1 cellular context compared by ENCODE assay signal in the genomic region with DNA sequence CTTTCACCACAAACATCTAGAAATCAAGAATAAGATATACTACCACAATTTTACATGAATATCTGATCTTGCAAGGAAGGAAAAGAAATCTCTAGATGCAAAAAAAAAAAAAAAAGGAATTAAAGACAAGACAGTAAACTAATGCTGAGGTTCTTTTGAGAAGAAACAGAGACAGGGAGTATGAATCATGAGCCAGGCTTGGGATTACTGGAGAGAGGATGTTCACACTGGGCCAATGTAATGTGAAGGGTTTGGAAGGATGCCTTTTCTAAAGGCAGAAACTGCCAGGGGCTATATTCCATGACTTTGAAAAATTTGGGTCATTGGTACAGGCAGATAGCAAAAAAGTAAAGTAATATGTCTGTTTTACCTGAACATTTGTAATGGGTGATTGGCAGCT.
TF ChIP-seq lines count a peak whose summit lies in the region.

No MANE protein-coding gene starts in this region.

TF ChIP-seq in IMR-90, 13 proteins besides CTCF, POLR2A, EP300 and RAD21:
- TF ChIP-seq MAFK (IDR thresholded peaks at IDR 0.05; ENCODE audit: low read depth, low read length) (no peak), MAZ (IDR thresholded peaks at IDR 0.05; ENCODE audit: borderline replicate concordance, low read depth, low read length) (no peak), SMC3 (IDR thresholded peaks at IDR 0.05; ENCODE audit: low read depth, low read length) (no peak), MXI1 (IDR thresholded peaks at IDR 0.05; ENCODE audit: borderline replicate concordance, low read depth, low read length) (no peak), NFE2L2 (IDR thresholded peaks at IDR 0.05; ENCODE audit: low read depth, low read length) (no peak), CEBPB (IDR thresholded peaks at IDR 0.05; ENCODE audit: low read depth, low read length) (no peak), RCOR1 (IDR thresholded peaks at IDR 0.05; ENCODE audit: insufficient replicate concordance, low read length) (no peak), BHLHE40 (IDR thresholded peaks at IDR 0.05; ENCODE audit: low read depth, low read length) (no peak)
- TF ChIP-seq, protein P1, sequence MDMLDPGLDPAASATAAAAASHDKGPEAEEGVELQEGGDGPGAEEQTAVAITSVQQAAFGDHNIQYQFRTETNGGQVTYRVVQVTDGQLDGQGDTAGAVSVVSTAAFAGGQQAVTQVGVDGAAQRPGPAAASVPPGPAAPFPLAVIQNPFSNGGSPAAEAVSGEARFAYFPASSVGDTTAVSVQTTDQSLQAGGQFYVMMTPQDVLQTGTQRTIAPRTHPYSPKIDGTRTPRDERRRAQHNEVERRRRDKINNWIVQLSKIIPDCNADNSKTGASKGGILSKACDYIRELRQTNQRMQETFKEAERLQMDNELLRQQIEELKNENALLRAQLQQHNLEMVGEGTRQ (IDR thresholded peaks at IDR 0.05; ENCODE audit: low read depth, low read length): no peak
- TF ChIP-seq, protein P2, sequence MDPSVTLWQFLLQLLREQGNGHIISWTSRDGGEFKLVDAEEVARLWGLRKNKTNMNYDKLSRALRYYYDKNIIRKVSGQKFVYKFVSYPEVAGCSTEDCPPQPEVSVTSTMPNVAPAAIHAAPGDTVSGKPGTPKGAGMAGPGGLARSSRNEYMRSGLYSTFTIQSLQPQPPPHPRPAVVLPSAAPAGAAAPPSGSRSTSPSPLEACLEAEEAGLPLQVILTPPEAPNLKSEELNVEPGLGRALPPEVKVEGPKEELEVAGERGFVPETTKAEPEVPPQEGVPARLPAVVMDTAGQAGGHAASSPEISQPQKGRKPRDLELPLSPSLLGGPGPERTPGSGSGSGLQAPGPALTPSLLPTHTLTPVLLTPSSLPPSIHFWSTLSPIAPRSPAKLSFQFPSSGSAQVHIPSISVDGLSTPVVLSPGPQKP (IDR thresholded peaks at IDR 0.05; ENCODE audit: borderline replicate concordance, low read depth, low read length): no peak
TF ChIP-seq in IMR-90: peak in this region for 0.
